Comparison of ENCODE assay signal across 20 cellular contexts in the genomic region with DNA sequence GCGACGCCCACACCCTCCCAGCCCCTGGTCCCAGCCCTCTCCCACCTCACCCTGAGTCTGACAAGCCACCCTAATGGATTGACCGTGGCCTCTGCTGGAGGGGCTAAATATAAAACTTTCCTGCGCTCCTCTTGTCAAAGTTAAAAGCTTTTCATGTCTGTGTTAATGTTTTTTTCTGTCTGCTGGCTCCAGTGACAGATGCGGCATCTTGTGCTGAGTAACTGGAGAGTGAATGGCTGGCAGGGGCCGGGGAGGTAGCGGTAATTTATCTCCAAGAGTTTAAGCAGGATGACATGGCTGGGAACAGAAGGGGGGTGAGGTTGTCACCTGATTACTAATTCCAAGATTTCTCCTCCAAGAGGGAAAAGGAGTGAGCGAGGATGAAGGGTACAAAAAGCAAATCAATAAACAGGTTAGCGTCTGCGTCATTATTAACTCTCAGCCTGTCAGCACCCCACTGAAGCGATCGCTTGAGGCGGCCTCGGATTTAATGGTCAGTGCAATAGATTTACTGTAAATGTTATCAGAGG.
"Had no signal": no experiment of that assay in that cellular context is flagged by ENCODE, and none has a peak within 500 bp of the region (broad histone marks: within the 10 kb centered on the region; RNA-seq: fewer than 3 reads in every experiment).

No MANE protein-coding gene starts in this region.

- H3K36me3 Mint-ChIP-seq: activated naive CD8-positive, alpha-beta T cell treated with anti-CD3 and anti-CD28 coated beads, Interleukin-2, amount 10 ng/mL, durations not matched to agents 7 days and 5 days; naive thymus-derived CD4-positive, alpha-beta T cell had no signal

- ATAC-seq: activated CD4-positive, alpha-beta T cell treated with anti-CD3 and anti-CD28 coated beads for 36 hours; heart right ventricle; left colon; naive thymus-derived CD4-positive, alpha-beta T cell; psoas muscle; right cardiac atrium; stimulated activated naive CD8-positive, alpha-beta T cell treated with anti-CD3 and anti-CD28 coated beads, Interleukin-15, amount 100 ng/mL, for 72 hours had no signal

- H3K4me1 Mint-ChIP-seq: activated B cell treated with CpG ODN at 0.5 μM for 24 hours; stimulated activated naive CD8-positive, alpha-beta T cell treated with anti-CD3 and anti-CD28 coated beads, Interleukin-15, amount 100 ng/mL, for 72 hours had no signal

- H3K4me3 Mint-ChIP-seq: activated B cell treated with CpG ODN at 0.5 μM for 24 hours; activated CD4-positive, alpha-beta T cell treated with anti-CD3 and anti-CD28 coated beads for 36 hours; activated naive CD8-positive, alpha-beta T cell treated with anti-CD3 and anti-CD28 coated beads, Interleukin-2, amount 10 ng/mL, durations not matched to agents 7 days and 5 days; naive thymus-derived CD4-positive, alpha-beta T cell; stimulated activated naive CD8-positive, alpha-beta T cell treated with anti-CD3 and anti-CD28 coated beads, Interleukin-15, amount 100 ng/mL, for 72 hours; T-helper 1 cell treated with Interleukin-12 subunit alpha and Interleukin-12 subunit beta and Interleukin-4 antibody, amounts not matched to agents 30 μg/mL and 1 μg/mL, for 36 hours had no signal

- DNase-seq: activated B cell treated with CpG ODN at 0.5 μM for 24 hours; activated CD4-positive, alpha-beta T cell treated with anti-CD3 and anti-CD28 coated beads for 36 hours; activated CD4-positive, alpha-beta T cell treated with anti-CD3 and anti-CD28 coated beads, Interleukin-2, amount 50 U/mL, for 4 hours; activated CD8-positive, alpha-beta memory T cell treated with anti-CD3 and anti-CD28 coated beads for 24 hours; activated naive CD4-positive, alpha-beta T cell treated with Interleukin-2 at 50 U/mL for 16 hours; activated naive CD8-positive, alpha-beta T cell treated with anti-CD3 and anti-CD28 coated beads, Interleukin-2, amount 10 ng/mL, durations not matched to agents 7 days and 5 days; activated T-cell treated with anti-CD3 and anti-CD28 coated beads, Interleukin-2, amount 50 U/mL, for 48 hours; amniotic stem cell; cerebellar nuclear complex; heart right ventricle; left colon; mesenchymal stem cell; naive thymus-derived CD4-positive, alpha-beta T cell; ovary; psoas muscle; right cardiac atrium; stimulated activated CD4-positive, alpha-beta T cell treated with anti-CD3 and anti-CD28 coated beads, Interleukin-12 subunit alpha, Interleukin-12 subunit beta, amount 100 ng/mL, for 4 hours; stimulated activated naive CD8-positive, alpha-beta T cell treated with anti-CD3 and anti-CD28 coated beads, Interleukin-15, amount 100 ng/mL, for 72 hours; T1000 had no signal

- H3K9me3 Mint-ChIP-seq: activated B cell treated with CpG ODN at 0.5 μM for 24 hours; activated naive CD8-positive, alpha-beta T cell treated with anti-CD3 and anti-CD28 coated beads, Interleukin-2, amount 10 ng/mL, durations not matched to agents 7 days and 5 days; naive thymus-derived CD4-positive, alpha-beta T cell; stimulated activated naive CD8-positive, alpha-beta T cell treated with anti-CD3 and anti-CD28 coated beads, Interleukin-15, amount 100 ng/mL, for 72 hours; T-helper 1 cell treated with Interleukin-12 subunit alpha and Interleukin-12 subunit beta and Interleukin-4 antibody, amounts not matched to agents 30 μg/mL and 1 μg/mL, for 36 hours had no signal

- H3K27ac Mint-ChIP-seq: activated B cell treated with CpG ODN at 0.5 μM for 24 hours; activated CD4-positive, alpha-beta T cell treated with anti-CD3 and anti-CD28 coated beads for 36 hours; activated naive CD8-positive, alpha-beta T cell treated with anti-CD3 and anti-CD28 coated beads, Interleukin-2, amount 10 ng/mL, durations not matched to agents 7 days and 5 days; naive thymus-derived CD4-positive, alpha-beta T cell; T-helper 1 cell treated with Interleukin-12 subunit alpha and Interleukin-12 subunit beta and Interleukin-4 antibody, amounts not matched to agents 30 μg/mL and 1 μg/mL, for 36 hours had no signal
